23 cellular contexts compared by ENCODE assay signal in genomic region chr14:85479771-85480170, GRCh38.
"Had no signal": no experiment of that assay in that cellular context is flagged by ENCODE, and none has a peak within 500 bp of the region (broad histone marks: within the 10 kb centered on the region; RNA-seq: fewer than 3 reads in every experiment).

No MANE protein-coding gene starts in this region.

- H3K4me1 ChIP-seq: neural progenitor cell, parathyroid adenoma, psoas muscle, sigmoid colon, thyroid gland, tibial nerve, vagina had no signal

- H3K27me3 ChIP-seq: neural progenitor cell, ovary, right lobe of liver, sigmoid colon, stomach, thyroid gland, tibial nerve, upper lobe of left lung, vagina had no signal

- H3K9me3 ChIP-seq: ovary, psoas muscle, right lobe of liver, sigmoid colon, stomach, thoracic aorta, thyroid gland, tibial nerve, upper lobe of left lung, vagina had no signal

- DNase-seq: occipital lobe; ovary; posterior cingulate gyrus; psoas muscle; right cardiac atrium; right lobe of liver; sigmoid colon; small intestine; stimulated activated CD4-positive, alpha-beta T cell treated with anti-CD3 and anti-CD28 coated beads, Interleukin-15, amount 100 ng/mL, for 24 hours; stimulated activated CD4-positive, alpha-beta T cell treated with anti-CD3 and anti-CD28 coated beads, Interleukin-2, amount 100 ng/mL, for 24 hours; stimulated activated CD4-positive, alpha-beta T cell treated with anti-CD3 and anti-CD28 coated beads, Interleukin-2, amount 100 ng/mL, for 48 hours; stimulated activated CD4-positive, alpha-beta T cell treated with anti-CD3 and anti-CD28 coated beads, Interleukin-4, amount 100 ng/mL, for 24 hours; stimulated activated naive B cell treated with anti-CD40 and anti-IgM and Interleukin-4, amounts not matched to agents 10 μg/mL and 1 μg/mL and 100 μg/mL, for 72 hours; stimulated activated naive CD4-positive, alpha-beta T cell treated with Interleukin-2 at 50 U/mL for 16 hours; stomach; thyroid gland; trophoblast cell; upper lobe of left lung had no signal

- H3K27ac ChIP-seq: neural progenitor cell, ovary, parathyroid adenoma, psoas muscle, right lobe of liver, sigmoid colon, stomach, thoracic aorta, thyroid gland, tibial nerve, upper lobe of left lung, vagina had no signal

- H3K36me3 ChIP-seq: neural progenitor cell, ovary, right lobe of liver, sigmoid colon, stomach, thoracic aorta, thyroid gland, tibial nerve, upper lobe of left lung, vagina had no signal

- H3K4me3 ChIP-seq: neural progenitor cell, ovary, psoas muscle, right lobe of liver, sigmoid colon, stomach, thoracic aorta, thyroid gland, tibial nerve, upper lobe of left lung, vagina had no signal
